ENCODE assay signal across 1 cellular context in genomic region chr9:135009711-135010362, GRCh38.
TF ChIP-seq lines count a peak whose summit lies in the region.

No MANE protein-coding gene starts in this region.

TF ChIP-seq in H1, 55 proteins besides CTCF, POLR2A, EP300 and RAD21 (continued from another document):
- TF ChIP-seq ATF2 (IDR thresholded peaks at IDR 0.05; ENCODE audit: low read length) (no peak), POLR2AphosphoS5 (IDR thresholded peaks at IDR 0.05; ENCODE audit: low read depth, low read length) (0 out of 2 replicates have a peak, but pooled peaks have one; percentile 46), MAX (IDR thresholded peaks at IDR 0.05) (no peak), HDAC6 (IDR thresholded peaks at IDR 0.05; ENCODE audit: low read depth, low read length) (no peak), EZH2 (IDR thresholded peaks at IDR 0.05; ENCODE audit: low read depth, low read length, severe bottlenecking) (no peak), TBP (IDR thresholded peaks at IDR 0.05; ENCODE audit: low read depth, low read length) (0 out of 2 replicates have a peak, but pooled peaks have one; percentile 23), SAP30 (IDR thresholded peaks at IDR 0.05; ENCODE audit: insufficient read depth, insufficient replicate concordance, low read length) (no peak), TAF1 (IDR thresholded peaks at IDR 0.05; ENCODE audit: low read depth, low read length) (no peak), YY1 (IDR thresholded peaks at IDR 0.05; ENCODE audit: low read depth, low read length) (no peak), CHD2 (IDR thresholded peaks at IDR 0.05; ENCODE audit: low read length) (no peak), HDAC2 (IDR thresholded peaks at IDR 0.05; ENCODE audit: borderline replicate concordance in 1 of 2, low read depth in 2 of 2, low read length in 2 of 2) (no peak), SUZ12 (IDR thresholded peaks at IDR 0.05; ENCODE audit: low read length) (no peak), ATF3 (IDR thresholded peaks at IDR 0.05; ENCODE audit: insufficient read depth, low read depth, low read length) (no peak), RXRA (IDR thresholded peaks at IDR 0.05; ENCODE audit: insufficient read depth, low read depth, low read length) (no peak), SIN3A (conservative IDR thresholded peaks at IDR 0.05 in 1 of 2, IDR thresholded peaks at IDR 0.05 in 1 of 2; ENCODE audit: low read depth in 1 of 2, low read length in 2 of 2) (no peak), BACH1 (IDR thresholded peaks at IDR 0.05; ENCODE audit: low read length) (no peak), NANOG (IDR thresholded peaks at IDR 0.05; ENCODE audit: insufficient read depth, low read depth, low read length, poor library complexity, severe bottlenecking) (no peak), CBX5 (IDR thresholded peaks at IDR 0.05; ENCODE audit: low read depth, low read length) (no peak), RFX5 (IDR thresholded peaks at IDR 0.05; ENCODE audit: borderline replicate concordance, low read depth, low read length) (no peak), TEAD4 (IDR thresholded peaks at IDR 0.05; ENCODE audit: low read depth, low read length) (no peak), TAF7 (optimal IDR thresholded peaks at IDR 0.05; ENCODE audit: borderline replicate concordance, low read depth, low read length) (peak; percentile 96), CHD1 (IDR thresholded peaks at IDR 0.05; ENCODE audit: low read depth, low read length) (no peak), TCF12 (IDR thresholded peaks at IDR 0.05; ENCODE audit: low read depth, low read length) (no peak)
